12 cellular contexts compared by ENCODE assay signal in the genomic region with DNA sequence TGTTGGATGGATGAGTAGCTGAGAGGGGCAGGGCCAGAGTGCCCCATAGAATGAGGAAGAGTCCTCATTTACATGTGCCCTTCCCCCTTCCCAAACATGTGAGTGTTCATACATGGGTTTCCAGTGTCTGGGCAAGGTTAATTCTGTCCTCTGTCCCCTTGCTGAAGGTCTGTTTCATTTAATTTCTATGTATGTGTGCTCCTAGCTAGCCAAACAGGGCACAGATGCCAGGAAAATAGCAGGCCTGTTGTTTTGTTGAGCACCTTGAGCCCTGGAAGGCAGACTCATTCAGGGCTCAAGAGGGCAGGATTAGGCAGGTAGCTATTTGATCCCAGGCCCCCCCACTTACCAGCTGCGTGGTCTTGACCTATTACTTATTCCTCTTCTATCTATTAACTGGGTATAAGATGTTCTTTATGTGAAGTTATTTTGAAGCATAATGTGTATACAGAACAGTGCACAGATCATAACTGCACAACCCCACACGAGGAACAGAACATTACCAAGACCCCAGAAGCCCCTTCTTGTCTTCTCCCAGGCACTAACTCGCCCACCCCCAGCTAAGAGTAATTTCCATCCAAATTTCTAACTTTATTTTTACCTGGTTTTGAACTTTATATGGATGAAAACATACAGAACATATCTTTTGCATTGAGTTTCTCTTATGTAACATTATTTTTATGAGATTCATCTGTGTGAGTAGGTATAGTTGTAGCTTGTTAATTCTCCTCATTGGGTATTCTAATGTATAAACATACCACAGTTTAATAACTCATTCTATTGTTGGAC.
A peak's percentile ranks its signal among the peaks of the same experiment; 100 is the strongest.
DNase-seq lines count a peak whose midpoint lies in the region; ATAC-seq, FAIRE-seq and TF ChIP-seq lines count a peak whose summit lies in the region.
"Had no signal": no experiment of that assay in that cellular context is flagged by ENCODE, and none has a peak within 500 bp of the region (broad histone marks: within the 10 kb centered on the region; RNA-seq: fewer than 3 reads in every experiment).

No MANE protein-coding gene starts in this region.

- no peaks in the 10 kb centered on the region for H3K27me3 ChIP-seq in gastrocnemius medialis
- no peaks in the 10 kb centered on the region for H3K27me3 ChIP-seq in right cardiac atrium (ENCODE audit: control insufficient read depth, insufficient read depth)
- H3K27me3 ChIP-seq: body of pancreas had no signal

- H3K4me1 ChIP-seq in gastrocnemius medialis (peaks cover 0 to 4% of the 10 kb centered on the region in 2 donors), right cardiac atrium (ENCODE audit: control insufficient read depth, insufficient read depth, low read length) (peaks cover 3% of the 10 kb centered on the region)

- WGBS in right cardiac atrium: 83% methylated on average over 3 of the region's 3 CpGs

- H3K27ac ChIP-seq in gastrocnemius medialis (no peak overlapping the region), right cardiac atrium (ENCODE audit: low read length) (no peak overlapping the region)
- H3K27ac ChIP-seq: body of pancreas, lower lobe of right lung, RWPE1 had no signal

- intact Hi-C loops in gastrocnemius medialis (cut with DNase I; ENCODE audit: low total_unique reads) (no loop called here), right cardiac atrium (cut with DNase I) (no loop called here)

- H3K36me3 ChIP-seq in gastrocnemius medialis: no peaks in the 10 kb centered on the region
- H3K36me3 ChIP-seq: lower lobe of right lung had no signal

- no peak for TF ChIP-seq POLR2A in gastrocnemius medialis (IDR thresholded peaks at IDR 0.05)

- DNase-seq in gastrocnemius medialis (no peak), right cardiac atrium (no peak), DMS153 treated with DMSO at 0.1 percent for 48 hours (lab: John Stamatoyannopoulos, UW; ENCODE audit: unreplicated experiment) (no peak), HTR-8/SVneo (ENCODE audit: insufficient read length, low spot score) (no peak)
- DNase-seq: body of pancreas; lower lobe of right lung; NCI-H2107; stimulated activated naive CD4-positive, alpha-beta T cell had no signal

- FAIRE-seq in HTR-8/SVneo (lab: Jason Lieb, UNC): no peak

- no peak overlapping the region for H3K4me3 ChIP-seq in gastrocnemius medialis
- H3K4me3 ChIP-seq in right cardiac atrium (ENCODE audit: low read length): no peak overlapping the region
- H3K4me3 ChIP-seq: body of pancreas, lower lobe of right lung had no signal

- ATAC-seq in GM19324 (IDR thresholded peaks at IDR 0.05; ENCODE audit: low FRiP score, unreplicated experiment): peak; percentile 47
- ATAC-seq in HG02623 (IDR thresholded peaks at IDR 0.05; ENCODE audit: unreplicated experiment): peak; percentile 29
- peak; percentile 19 for ATAC-seq in HG03520 (IDR thresholded peaks at IDR 0.05; ENCODE audit: unreplicated experiment)
- ATAC-seq in gastrocnemius medialis: no peak
- ATAC-seq in right cardiac atrium: no peak
- ATAC-seq: body of pancreas had no signal

- H3K9me3 ChIP-seq in gastrocnemius medialis: no peaks in the 10 kb centered on the region
- no peaks in the 10 kb centered on the region for H3K9me3 ChIP-seq in right cardiac atrium (ENCODE audit: control insufficient read depth, low read length)
- H3K9me3 ChIP-seq: body of pancreas, lower lobe of right lung had no signal

- no peak for TF ChIP-seq CTCF in gastrocnemius medialis (IDR thresholded peaks at IDR 0.05 in 4 of 5, conservative IDR thresholded peaks at IDR 0.05 in 1 of 5)

- in situ Hi-C loops in gastrocnemius medialis (cut with MboI; ENCODE audit: low sequenced_read_pairs in 4 of 4): no loop called here

Comparison
In these comparisons a context has a peak if more than half of its experiments do, and no peak if none do; other contexts are left out.
1. ATAC-seq: peak in GM19324 (single experiment), HG02623 (single experiment) and HG03520 (single experiment); none in gastrocnemius medialis (0 of 2) and right cardiac atrium (0 of 2).